ENCODE assay signal across 22 cellular contexts in genomic region chr4:10612476-10612875, GRCh38.
DNase-seq lines count a peak whose midpoint lies in the region; ATAC-seq, FAIRE-seq and TF ChIP-seq lines count a peak whose summit lies in the region.
"Had no signal": no experiment of that assay in that cellular context is flagged by ENCODE, and none has a peak within 500 bp of the region (broad histone marks: within the 10 kb centered on the region; RNA-seq: fewer than 3 reads in every experiment).

No MANE protein-coding gene starts in this region.

- H3K79me2 ChIP-seq in PC-3 (ENCODE audit: low read length) (no peaks in the 10 kb centered on the region), keratinocyte (ENCODE audit: control insufficient read depth, insufficient read depth, low read length) (no peaks in the 10 kb centered on the region), trophoblast cell (ENCODE audit: control insufficient read depth, insufficient read depth, low read length, poor library complexity) (no peaks in the 10 kb centered on the region)

- H2BK12ac ChIP-seq in trophoblast cell (ENCODE audit: low read length): peak overlapping the region; percentile 94

- H3K9me3 ChIP-seq in PC-3 (ENCODE audit: low read length): no peaks in the 10 kb centered on the region
- H3K9me3 ChIP-seq in keratinocyte (ENCODE audit: control insufficient read depth, low read depth, low read length): no peaks in the 10 kb centered on the region
- H3K9me3 ChIP-seq in trophoblast cell (ENCODE audit: insufficient read depth, low read depth, low read length): no peaks in the 10 kb centered on the region
- H3K9me3 ChIP-seq: BE2C had no signal

- peak overlapping the region; percentile 85 for H2BK120ac ChIP-seq in trophoblast cell (ENCODE audit: insufficient read depth, low read length, poor library complexity)

- no peak overlapping the region for H3K9ac ChIP-seq in PC-3 (ENCODE audit: low read length)
- no peak overlapping the region for H3K9ac ChIP-seq in keratinocyte (ENCODE audit: control insufficient read depth, extremely low read depth, insufficient read depth, low read length)
- H3K9ac ChIP-seq in trophoblast cell (ENCODE audit: low read length): no peak overlapping the region
- H3K9ac ChIP-seq: GM23248 had no signal

- peaks cover 16% of the 10 kb centered on the region for H3K4me1 ChIP-seq in PC-3 (ENCODE audit: insufficient read depth, low read length)
- H3K4me1 ChIP-seq in keratinocyte (ENCODE audit: control insufficient read depth, extremely low read depth, insufficient read depth, low read length): peaks cover 9% of the 10 kb centered on the region
- H3K4me1 ChIP-seq in trophoblast cell (ENCODE audit: control insufficient read depth in 1 of 2, insufficient read depth in 2 of 2, low read length in 2 of 2): peaks cover 16 to 22% of the 10 kb centered on the region in 2 experiments
- H3K4me1 ChIP-seq: BE2C had no signal

- H3K4me3 Mint-ChIP-seq in HFFc6: no peak overlapping the region
- no peak overlapping the region for H3K4me3 Mint-ChIP-seq in activated T-helper 17 cell treated with anti-CD3 and anti-CD28 coated beads, Interleukin-2, amount 50 U/mL, for 72 hours
- H3K4me3 Mint-ChIP-seq: CD4-positive, CD25-positive, alpha-beta regulatory T cell; CD8-positive, alpha-beta memory T cell had no signal

- H4K91ac ChIP-seq in trophoblast cell (ENCODE audit: low read depth, low read length): peak overlapping the region; percentile 92

- no TSS peak for BruUV-seq in PC-3 (replicated peaks; lab: Mats Ljungman, UMichigan)

- H3K36me3 Mint-ChIP-seq in HFFc6 (ENCODE audit: low read depth): no peaks in the 10 kb centered on the region
- no peaks in the 10 kb centered on the region for H3K36me3 Mint-ChIP-seq in activated T-helper 17 cell treated with anti-CD3 and anti-CD28 coated beads, Interleukin-2, amount 50 U/mL, for 72 hours (ENCODE audit: low read depth)

- no peak overlapping the region for H3K18ac ChIP-seq in trophoblast cell (ENCODE audit: low read length)

- peak overlapping the region; percentile 29 for H3K4ac ChIP-seq in trophoblast cell (ENCODE audit: low read depth, low read length)

- peaks cover 36% of the 10 kb centered on the region for H3K4me1 Mint-ChIP-seq in HFFc6 (ENCODE audit: low read depth)
- no peaks in the 10 kb centered on the region for H3K4me1 Mint-ChIP-seq in activated T-helper 17 cell treated with anti-CD3 and anti-CD28 coated beads, Interleukin-2, amount 50 U/mL, for 72 hours
- H3K4me1 Mint-ChIP-seq: CD8-positive, alpha-beta memory T cell had no signal

- H3K23ac ChIP-seq in trophoblast cell (ENCODE audit: low read length): no peak overlapping the region

- POLR2A ChIA-PET in PC-3 (lab: Charles Lee; ENCODE audit: unreplicated experiment): no interaction called here

- H2AK5ac ChIP-seq in trophoblast cell (ENCODE audit: low read length): peak overlapping the region; percentile 73

- peak overlapping the region; percentile 53 for H3K14ac ChIP-seq in trophoblast cell (ENCODE audit: low read length)

- H3K27ac ChIP-seq in PC-3 (ENCODE audit: low read length) (no peak overlapping the region), keratinocyte (ENCODE audit: control insufficient read depth, insufficient read depth, low read length) (no peak overlapping the region), trophoblast cell (ENCODE audit: low read depth, low read length) (peak overlapping the region; percentile 78)
- H3K27ac ChIP-seq: GM23248 had no signal

- 0 out of 2 replicates have a peak overlapping the region, but pooled peaks have one; percentile 13 for H2AFZ ChIP-seq in PC-3 (ENCODE audit: low read length)
- H2AFZ ChIP-seq in keratinocyte (ENCODE audit: control insufficient read depth, low read length): no peak overlapping the region
- H2AFZ ChIP-seq in trophoblast cell (ENCODE audit: insufficient read depth, low read length, poor library complexity): no peak overlapping the region

- H3K27me3 ChIP-seq in PC-3 (ENCODE audit: low read length) (no peaks in the 10 kb centered on the region), keratinocyte (ENCODE audit: control insufficient read depth, extremely low read depth, insufficient read depth, low read length) (no peaks in the 10 kb centered on the region), trophoblast cell (ENCODE audit: insufficient read depth, low read length) (no peaks in the 10 kb centered on the region)
- H3K27me3 ChIP-seq: BE2C had no signal

- no peak overlapping the region for H4K12ac ChIP-seq in trophoblast cell (ENCODE audit: low read depth, low read length)

- no peak for TF ChIP-seq CTCF in HFFc6 (IDR thresholded peaks at IDR 0.05)
- no peak for TF ChIP-seq CTCF in PC-3 (conservative IDR thresholded peaks at IDR 0.05; ENCODE audit: low read depth, low read length)
- no peak for TF ChIP-seq CTCF in keratinocyte (optimal IDR thresholded peaks at IDR 0.05 in 1 of 3, IDR thresholded peaks at IDR 0.05 in 1 of 3, conservative IDR thresholded peaks at IDR 0.05 in 1 of 3; ENCODE audit: extremely low read depth in 1 of 3, insufficient read depth in 2 of 3, low read length in 3 of 3)

- FAIRE-seq in keratinocyte (lab: Jason Lieb, UNC): peak; percentile 55
- FAIRE-seq: A204.1, D721Med, G401.6, GM12891, GM19239, HepG2 had no signal

- no CpG with 5 or more reads among the region's 2 CpGs for WGBS in trophoblast cell (ENCODE audit: extremely low coverage, insufficient coverage, insufficient read length)

- no peaks in the 10 kb centered on the region for H3K36me3 ChIP-seq in PC-3 (ENCODE audit: low read depth, low read length)
- H3K36me3 ChIP-seq in keratinocyte (ENCODE audit: control insufficient read depth in 2 of 2, extremely low read depth in 1 of 2, insufficient read depth in 2 of 2, low read length in 2 of 2): no peaks in the 10 kb centered on the region
- H3K36me3 ChIP-seq in trophoblast cell (ENCODE audit: control insufficient read depth in 1 of 2, insufficient read depth in 2 of 2, low read length in 2 of 2): no peaks in the 10 kb centered on the region
- H3K36me3 ChIP-seq: BE2C had no signal

- ATAC-seq in PC-3 (no peak), HG03039 (IDR thresholded peaks at IDR 0.05; ENCODE audit: unreplicated experiment) (no peak)
- ATAC-seq in activated T-helper 17 cell treated with anti-CD3 and anti-CD28 coated beads, Interleukin-2, amount 50 U/mL, for 72 hours (replicated peaks): no peak

- CTCF ChIA-PET in PC-3 (lab: Charles Lee): no interaction called here

- H3K27me3 Mint-ChIP-seq in HFFc6 (ENCODE audit: insufficient read depth): no peaks in the 10 kb centered on the region
- H3K27me3 Mint-ChIP-seq in activated T-helper 17 cell treated with anti-CD3 and anti-CD28 coated beads, Interleukin-2, amount 50 U/mL, for 72 hours: peaks cover 3% of the 10 kb centered on the region
- H3K27me3 Mint-ChIP-seq: CD4-positive, CD25-positive, alpha-beta regulatory T cell had no signal

- dilution Hi-C loops in keratinocyte (cut with MboI; ENCODE audit: extremely low pct_ligation_motif_present, low sequenced_read_pairs): no loop called here

- H3K9me2 ChIP-seq in PC-3 (replicated peaks; ENCODE audit: low read length): no peaks in the 10 kb centered on the region

- intact Hi-C loops in PC-3 (cut with micrococcal nuclease): loop anchor here (5.0 to 10.0 kb wide), 2 partner anchors 45 to 82 kb away; no protein-coding TSS in a partner anchor

- H3K4me3 ChIP-seq in PC-3 (ENCODE audit: low read length) (no peak overlapping the region), keratinocyte (ENCODE audit: control insufficient read depth in 2 of 3, extremely low read depth in 1 of 3, insufficient read depth in 2 of 3, low read depth in 1 of 3, low read length in 3 of 3) (no peak overlapping the region), trophoblast cell (ENCODE audit: low read depth, low read length) (no peak overlapping the region)
- H3K4me3 ChIP-seq: GM23248 had no signal

- H3K27ac Mint-ChIP-seq in HFFc6: peak overlapping the region; percentile 90; the same call in 1 of the 2 replicates
- H3K27ac Mint-ChIP-seq in activated T-helper 17 cell treated with anti-CD3 and anti-CD28 coated beads, Interleukin-2, amount 50 U/mL, for 72 hours: no peak overlapping the region
- H3K27ac Mint-ChIP-seq: CD8-positive, alpha-beta memory T cell had no signal

- no peak for DNase-seq in HFFc6
- no peak for DNase-seq in PC-3
- no peak for DNase-seq in keratinocyte (ENCODE audit: low read depth, low spot score)
- peak; percentile 84 to 96 for DNase-seq in trophoblast cell
- DNase-seq in NCI-H510A (lab: John Stamatoyannopoulos, UW): no peak
- DNase-seq: ACHN; BE2C; C1 segment of cervical spinal cord; CD4-positive, CD25-positive, alpha-beta regulatory T cell; CD8-positive, alpha-beta memory T cell; COR-L47; GM23248; HCEC 1CT; KG1 had no signal

- H3K4me2 ChIP-seq in PC-3 (ENCODE audit: low read length): no peak overlapping the region
- H3K4me2 ChIP-seq in keratinocyte (ENCODE audit: control insufficient read depth, extremely low read depth, insufficient read depth, low read depth, low read length): no peak overlapping the region
- H3K4me2 ChIP-seq in trophoblast cell (ENCODE audit: low read length): no peak overlapping the region

- H3K79me1 ChIP-seq in trophoblast cell (ENCODE audit: low read length): peaks cover 24% of the 10 kb centered on the region

- H3F3A ChIP-seq in PC-3 (ENCODE audit: low read length, unreplicated experiment): no peaks in the 10 kb centered on the region

- H4K20me1 ChIP-seq in PC-3 (ENCODE audit: low read length): no peaks in the 10 kb centered on the region
- no peaks in the 10 kb centered on the region for H4K20me1 ChIP-seq in keratinocyte (ENCODE audit: control insufficient read depth, extremely low read depth, insufficient read depth, low read length)

- H4K8ac ChIP-seq in trophoblast cell (ENCODE audit: low read depth, low read length): peak overlapping the region; percentile 58

- no peaks in the 10 kb centered on the region for H3K9me3 Mint-ChIP-seq in HFFc6
- no peaks in the 10 kb centered on the region for H3K9me3 Mint-ChIP-seq in activated T-helper 17 cell treated with anti-CD3 and anti-CD28 coated beads, Interleukin-2, amount 50 U/mL, for 72 hours
- H3K9me3 Mint-ChIP-seq: CD4-positive, CD25-positive, alpha-beta regulatory T cell; CD8-positive, alpha-beta memory T cell had no signal

- H2BK5ac ChIP-seq in trophoblast cell (ENCODE audit: low read depth, low read length, poor library complexity): peak overlapping the region; percentile 90

- no peaks in the 10 kb centered on the region for H3K9me1 ChIP-seq in keratinocyte (ENCODE audit: control insufficient read depth, extremely low read depth, insufficient read depth, low read length)

Comparison
In these comparisons a context has a peak if more than half of its experiments do, and no peak if none do; other contexts are left out.
1. DNase-seq: peak in trophoblast cell (2 of 2); none in HFFc6 (single experiment), PC-3 (single experiment), keratinocyte (single experiment) and NCI-H510A (single experiment).